Comparison of ENCODE assay signal across 9 cellular contexts in genomic region chr19:44540736-44541135, GRCh38. TPM values are rescaled to one million over a fixed set of nuclear protein-coding genes. Genes with fewer than 3 reads are reported as not detected.
"Had no signal": no experiment of that assay in that cellular context is flagged by ENCODE, and none has a peak within 500 bp of the region (broad histone marks: within the 10 kb centered on the region; RNA-seq: fewer than 3 reads in every experiment).

No MANE protein-coding gene starts in this region.

- H3K4me3 ChIP-seq: GM23248, HAP-1 had no signal

- DNase-seq: GM23248, GOT3, H7, HFFc6 had no signal

- H3K27ac ChIP-seq: GM23248, HL-60 had no signal

RNA-seq across cellular contexts. Expression of gene CEACAM20, which starts 11.3 kb away (rescaled TPM):
- total RNA-seq: GM23248, H4, H7, HepG2, HFFc6, HT1080 had no signal
